In genomic region chr6:88967891-88968290, GRCh38 we compare ENCODE assay signal across 24 cellular contexts. TPM values are rescaled to one million over a fixed set of nuclear protein-coding genes. Genes with fewer than 3 reads are reported as not detected.
DNase-seq lines count a peak whose midpoint lies in the region; ATAC-seq, FAIRE-seq and TF ChIP-seq lines count a peak whose summit lies in the region.
"Had no signal": no experiment of that assay in that cellular context is flagged by ENCODE, and none has a peak within 500 bp of the region (broad histone marks: within the 10 kb centered on the region; RNA-seq: fewer than 3 reads in every experiment).

No MANE protein-coding gene starts in this region.

- TF ChIP-seq POLR2A in HepG2 (IDR thresholded peaks at IDR 0.05; ENCODE audit: insufficient read depth in 1 of 2, low read depth in 2 of 2, low read length in 2 of 2) (no peak), right lobe of liver (IDR thresholded peaks at IDR 0.05) (no peak)

- H3K9me3 ChIP-seq in HepG2 (ENCODE audit: low read length) (no peaks in the 10 kb centered on the region), right lobe of liver (peaks cover 0 to 5% (median 0%) of the 10 kb centered on the region in 4 donors)
- H3K9me3 ChIP-seq: BLaER1 treated with 17β-estradiol and CSF1 and Interleukin-3, amounts not matched to agents 10 nM and 100 nM had no signal

- in situ Hi-C loops in HepG2 (cut with HindIII; ENCODE audit: extremely low pct_ligation_motif_present, low pct_unique_long_range_greater_than_20kb): no loop called here

- H4K20me1 ChIP-seq in HepG2 (ENCODE audit: insufficient read depth, low read length): no peaks in the 10 kb centered on the region
- H4K20me1 ChIP-seq: BLaER1 treated with 17β-estradiol and CSF1 and Interleukin-3, amounts not matched to agents 10 nM and 100 nM had no signal

- H3K9ac ChIP-seq in HepG2 (ENCODE audit: insufficient read depth, low read depth, low read length): no peak overlapping the region
- H3K9ac ChIP-seq: BLaER1 treated with 17β-estradiol and CSF1 and Interleukin-3, amounts not matched to agents 10 nM and 100 nM had no signal

- POLR2A ChIA-PET in HepG2 (lab: Yijun Ruan, JAX): no interaction called here
- POLR2A ChIA-PET in HEK293T (lab: Yijun Ruan, JAX): no interaction called here

- no peaks in the 10 kb centered on the region; a peak in 1 of 5 replicates for H3K27me3 ChIP-seq in HepG2 (ENCODE audit: control insufficient read depth in 1 of 2, insufficient read depth in 2 of 2, low read length in 2 of 2)
- H3K27me3 ChIP-seq in right lobe of liver: no peaks in the 10 kb centered on the region
- H3K27me3 ChIP-seq: BLaER1 treated with 17β-estradiol and CSF1 and Interleukin-3, amounts not matched to agents 10 nM and 100 nM had no signal

- peaks cover 14% of the 10 kb centered on the region for H3K79me2 ChIP-seq in HepG2 (ENCODE audit: insufficient read depth, low read length)

- BruUV-seq in HepG2 (replicated peaks; lab: Mats Ljungman, UMichigan): no TSS peak

- intact Hi-C loops in HepG2 (cut with micrococcal nuclease; ENCODE audit: unreplicated experiment) (no loop called here), right lobe of liver (cut with DNase I) (no loop called here)

- H3K27ac ChIP-seq in HepG2 (ENCODE audit: extremely low read length, insufficient read depth, low read length): no peak overlapping the region
- no peak overlapping the region for H3K27ac ChIP-seq in right lobe of liver
- H3K27ac ChIP-seq: 22Rv1; A549; BLaER1 treated with 17β-estradiol and CSF1 and Interleukin-3, amounts not matched to agents 10 nM and 100 nM; C4-2B had no signal

- ATAC-seq in HepG2 (no peak), right lobe of liver (no peak), HG03520 (IDR thresholded peaks at IDR 0.05; ENCODE audit: unreplicated experiment) (no peak)
- ATAC-seq: A549; CD8-positive, alpha-beta T cell; GM12878 had no signal

- no peak overlapping the region for H2AFZ ChIP-seq in HepG2 (ENCODE audit: low read length)

- H3K36me3 ChIP-seq in HepG2 (replicated peaks in 1 of 2; ENCODE audit: control insufficient read depth in 1 of 2, insufficient read depth in 2 of 2, low read length in 2 of 2) (no peaks in the 10 kb centered on the region), right lobe of liver (no peaks in the 10 kb centered on the region)
- H3K36me3 ChIP-seq: BLaER1 treated with 17β-estradiol and CSF1 and Interleukin-3, amounts not matched to agents 10 nM and 100 nM had no signal

- H3K4me1 ChIP-seq in HepG2 (ENCODE audit: insufficient read depth, low read length) (peaks cover 78% of the 10 kb centered on the region), right lobe of liver (peaks cover 0 to 5% (median 2%) of the 10 kb centered on the region in 4 donors)
- H3K4me1 ChIP-seq: A549 had no signal

- H3K4me3 ChIP-seq in HepG2 (replicated peaks in 1 of 3; ENCODE audit: insufficient read depth in 1 of 3, low read depth in 2 of 3, low read length in 3 of 3) (no peak overlapping the region), right lobe of liver (no peak overlapping the region)
- H3K4me3 ChIP-seq: A549; BLaER1 treated with 17β-estradiol and CSF1 and Interleukin-3, amounts not matched to agents 10 nM and 100 nM; GM12878 had no signal

- FAIRE-seq in HepG2 (lab: Jason Lieb, UNC): no peak
- FAIRE-seq: A549, GM12878, GM12892, GM18507 had no signal

- no peak for TF ChIP-seq EP300 in HepG2 (IDR thresholded peaks at IDR 0.05; ENCODE audit: low read depth in 2 of 2, low read length in 2 of 2)
- TF ChIP-seq EP300 in HepG2 (CRISPR knock-in tag; IDR thresholded peaks at IDR 0.05; ENCODE audit: borderline replicate concordance): no peak

- CTCF ChIA-PET in HepG2 (lab: Yijun Ruan, JAX; ENCODE audit: low intra/inter-chr PET ratio, low total read pairs) (no interaction called here), HEK293T (lab: Yijun Ruan, JAX) (no interaction called here)

- DNase-seq in HepG2 (ENCODE audit: low spot score): no peak
- DNase-seq in right lobe of liver: no peak
- DNase-seq in HEK293T (ENCODE audit: extremely low spot score): no peak
- no peak for DNase-seq in NCI-H2029 (lab: John Stamatoyannopoulos, UW)
- DNase-seq: AML-193; Caco-2; Calu3; CD4-positive, alpha-beta T cell; CD8-positive, alpha-beta T cell; DMS 273 treated with DMSO at 0.1 percent for 48 hours; DMS153; DMS53; DMS79; DND-41; EL; GDM1 had no signal

- no peak for TF ChIP-seq RAD21 in HepG2 (CRISPR knock-in tag; IDR thresholded peaks at IDR 0.05)

- TF ChIP-seq CTCF in HepG2 (CRISPR knock-in tag; IDR thresholded peaks at IDR 0.05) (no peak), right lobe of liver (IDR thresholded peaks at IDR 0.05) (no peak)

- no peak overlapping the region for H3K4me2 ChIP-seq in HepG2 (ENCODE audit: low read depth, low read length)
- H3K4me2 ChIP-seq: A549; BLaER1 treated with 17β-estradiol and CSF1 and Interleukin-3, amounts not matched to agents 10 nM and 100 nM had no signal

TF ChIP-seq in HepG2, 621 proteins besides CTCF, POLR2A, EP300 and RAD21:
- TF ChIP-seq RFX5 (IDR thresholded peaks at IDR 0.05; ENCODE audit: low read depth, low read length): no peak
- 0 out of 2 replicates have a peak, but pooled peaks have one; percentile 27 for TF ChIP-seq ZBTB26 (CRISPR knock-in tag; IDR thresholded peaks at IDR 0.05; ENCODE audit: borderline replicate concordance)
TF ChIP-seq in HepG2: peak in this region for 1.

TF ChIP-seq in HEK293T, 16 proteins besides CTCF, POLR2A, EP300 and RAD21:
- TF ChIP-seq L3MBTL2 (conservative IDR thresholded peaks at IDR 0.05): no peak
- peak; percentile 9; the same call in 1 of the 2 replicates for TF ChIP-seq ZNF384 (IDR thresholded peaks at IDR 0.05)

RNA-seq across cellular contexts. Expression of gene RNGTT, which starts 4.5 kb away (rescaled TPM):
- total RNA-seq in HepG2 (2016; rRNA removed; fragmentation: Illumina TruSeq; extraction: Trizol): 22.6 and 27.8 TPM in 2 replicates
- total RNA-seq in HepG2 (2016; cell fraction: cytosol; rRNA removed; fragmentation: Illumina TruSeq; extraction: Trizol; ENCODE audit: low read depth): 9.6 and 10.9 TPM in 2 replicates
- 22.5 and 29.5 TPM in 2 replicates for total RNA-seq in HepG2 (2016; cell fraction: insoluble cytoplasmic fraction; rRNA removed; fragmentation: Illumina TruSeq; extraction: Trizol)
- total RNA-seq in HepG2 (2016; cell fraction: membrane; rRNA removed; fragmentation: Illumina TruSeq; extraction: Trizol): 7.0 and 7.3 TPM in 2 replicates
- 33.0 and 33.7 TPM in 2 replicates for total RNA-seq in HepG2 (2016; cell fraction: nucleus; rRNA removed; fragmentation: Illumina TruSeq; extraction: Trizol)
- 5.6 and 6.0 TPM in 2 replicates for polyA plus RNA-seq in HepG2 (2011; rRNA removed)
- 2.5 and 3.9 TPM in 2 replicates for polyA plus RNA-seq in HepG2 (2011; cell fraction: cytosol; rRNA removed)
- polyA plus RNA-seq in HepG2 (2011; cell fraction: nucleus; rRNA removed): 7.0 and 7.7 TPM in 2 replicates
- 9.8 and 10.1 TPM in 2 replicates for polyA plus RNA-seq in HepG2 (2012)
- polyA plus RNA-seq in HepG2 (2016; cell fraction: cytosol; fragmentation: Illumina TruSeq; extraction: Trizol; ENCODE audit: low read depth): 0.67 and 0.70 TPM in 2 replicates
- 19.1 and 21.4 TPM in 2 replicates for polyA plus RNA-seq in HepG2 (2016; cell fraction: insoluble cytoplasmic fraction; fragmentation: Illumina TruSeq; extraction: Trizol; ENCODE audit: low read depth)
- polyA plus RNA-seq in HepG2 (2016; cell fraction: membrane; fragmentation: Illumina TruSeq; extraction: Trizol; ENCODE audit: low read depth): 2.3 and 2.4 TPM in 2 replicates
- polyA plus RNA-seq in HepG2 (2016; cell fraction: nucleus; fragmentation: Illumina TruSeq; extraction: Trizol; ENCODE audit: insufficient read depth, low read depth): 11.7 and 13.7 TPM in 2 replicates
- polyA minus RNA-seq in HepG2 (2011; rRNA and poly(A)+ RNA removed; ENCODE audit: low replicate concordance): 5.2 and 6.4 TPM in 2 replicates
- polyA minus RNA-seq in HepG2 (2011; cell fraction: cytosol; rRNA and poly(A)+ RNA removed): 7.4 and 8.7 TPM in 2 replicates
- polyA minus RNA-seq in HepG2 (2011; cell fraction: nucleus; rRNA and poly(A)+ RNA removed): 34.9 and 46.0 TPM in 2 replicates
- 10 to 100 TPM in 2 of 6 experiments, 1 to 10 TPM in 4; 5.7 to 11.2 (median 6.5) TPM for total RNA-seq in right lobe of liver
